ENCODE assay signal across 1 cellular context in genomic region chr12:4562034-4562657, GRCh38.
TF ChIP-seq lines count a peak whose summit lies in the region.

TSS of gene DYRK4 (plus strand) at chr12:4562208. CDS start at chr12:4562246, 38 bp downstream.

TF ChIP-seq in HepG2, 621 proteins besides CTCF, POLR2A, EP300 and RAD21 (continued from another document):
- no peak for TF ChIP-seq ZHX1 (CRISPR knock-in tag; IDR thresholded peaks at IDR 0.05; ENCODE audit: low read depth)
- no peak for TF ChIP-seq ZNF577 (CRISPR knock-in tag; IDR thresholded peaks at IDR 0.05; ENCODE audit: borderline replicate concordance, low read depth)
- no peak for TF ChIP-seq NR3C1 (CRISPR knock-in tag; IDR thresholded peaks at IDR 0.05)
- TF ChIP-seq NCOA1 (CRISPR knock-in tag; IDR thresholded peaks at IDR 0.05) = no peak
- no peak for TF ChIP-seq ZNF615 (CRISPR knock-in tag; IDR thresholded peaks at IDR 0.05; ENCODE audit: borderline replicate concordance)
- TF ChIP-seq ISL2 (CRISPR knock-in tag; IDR thresholded peaks at IDR 0.05) = no peak
- TF ChIP-seq THAP9 (CRISPR knock-in tag; IDR thresholded peaks at IDR 0.05; ENCODE audit: borderline replicate concordance) = no peak
- 0 out of 2 replicates have a peak, but pooled peaks have one; percentile 26 for TF ChIP-seq ZBTB2 (CRISPR knock-in tag; IDR thresholded peaks at IDR 0.05; ENCODE audit: low read depth)
- TF ChIP-seq MXD3 (CRISPR knock-in tag; IDR thresholded peaks at IDR 0.05) = 0 out of 2 replicates have a peak, but pooled peaks have one; percentile 47
- 0 out of 2 replicates have a peak, but pooled peaks have one; percentile 16 for TF ChIP-seq ZSCAN31 (CRISPR knock-in tag; IDR thresholded peaks at IDR 0.05; ENCODE audit: low read depth)
- peak; percentile 61; the same call in 1 of the 2 replicates for TF ChIP-seq ZNF501 (CRISPR knock-in tag; IDR thresholded peaks at IDR 0.05)
- TF ChIP-seq SP2 (CRISPR knock-in tag; IDR thresholded peaks at IDR 0.05) = no peak
- TF ChIP-seq TCF7 (IDR thresholded peaks at IDR 0.05; ENCODE audit: low read depth) = no peak
- TF ChIP-seq ZBED4 (CRISPR knock-in tag; IDR thresholded peaks at IDR 0.05; ENCODE audit: borderline replicate concordance) = no peak
- TF ChIP-seq ZFYVE20 (CRISPR knock-in tag; IDR thresholded peaks at IDR 0.05; ENCODE audit: borderline replicate concordance, low read depth) = 0 out of 2 replicates have a peak, but pooled peaks have one; percentile 45
- TF ChIP-seq SAFB2 (CRISPR knock-in tag; IDR thresholded peaks at IDR 0.05; ENCODE audit: borderline replicate concordance, low read depth) = 0 out of 2 replicates have a peak, but pooled peaks have one; percentile 66
- TF ChIP-seq SPEN (CRISPR knock-in tag; IDR thresholded peaks at IDR 0.05; ENCODE audit: low read depth) = peak; percentile 59; the same call in 1 of the 2 replicates
- peak; percentile 50; the same call in 1 of the 2 replicates for TF ChIP-seq ZNF792 (CRISPR knock-in tag; IDR thresholded peaks at IDR 0.05)
- TF ChIP-seq MXD4 (CRISPR knock-in tag; IDR thresholded peaks at IDR 0.05) = 0 out of 2 replicates have a peak, but pooled peaks have one; percentile 46
- TF ChIP-seq ZBTB3 (CRISPR knock-in tag; IDR thresholded peaks at IDR 0.05; ENCODE audit: borderline replicate concordance, low read depth) = no peak
- TF ChIP-seq FOXO4 (CRISPR knock-in tag; conservative IDR thresholded peaks at IDR 0.05) = 0 out of 2 replicates have a peak, but pooled peaks have one; percentile 59
- TF ChIP-seq RXRA (CRISPR knock-in tag; IDR thresholded peaks at IDR 0.05) = 0 out of 2 replicates have a peak, but pooled peaks have one; percentile 26
- TF ChIP-seq ETV6 (CRISPR knock-in tag; conservative IDR thresholded peaks at IDR 0.05) = no peak
- no peak for TF ChIP-seq FOXM1 (CRISPR knock-in tag; IDR thresholded peaks at IDR 0.05)
- no peak for TF ChIP-seq CEBPG (CRISPR knock-in tag; IDR thresholded peaks at IDR 0.05)
- TF ChIP-seq RBM22 (optimal IDR thresholded peaks at IDR 0.05; ENCODE audit: low read length) = peak; percentile 68
- TF ChIP-seq NR2C2 (CRISPR knock-in tag; IDR thresholded peaks at IDR 0.05; ENCODE audit: borderline replicate concordance) = 0 out of 2 replicates have a peak, but pooled peaks have one; percentile 25
- no peak for TF ChIP-seq HOXA9 (CRISPR knock-in tag; IDR thresholded peaks at IDR 0.05; ENCODE audit: borderline replicate concordance)
- 0 out of 2 replicates have a peak, but pooled peaks have one; percentile 43 for TF ChIP-seq LBX2 (CRISPR knock-in tag; IDR thresholded peaks at IDR 0.05; ENCODE audit: borderline replicate concordance)
- TF ChIP-seq ZNF292 (CRISPR knock-in tag; IDR thresholded peaks at IDR 0.05; ENCODE audit: borderline replicate concordance, low read depth) = peak; percentile 60; the same call in 1 of the 2 replicates
- TF ChIP-seq MLLT10 (CRISPR knock-in tag; IDR thresholded peaks at IDR 0.05) = no peak
- TF ChIP-seq ZNF572 (CRISPR knock-in tag; IDR thresholded peaks at IDR 0.05) = 0 out of 2 replicates have a peak, but pooled peaks have one; percentile 22
- peak; percentile 48; the same call in 1 of the 2 replicates for TF ChIP-seq ZFP91 (CRISPR knock-in tag; IDR thresholded peaks at IDR 0.05; ENCODE audit: borderline replicate concordance)
- TF ChIP-seq HDAC1 (CRISPR knock-in tag; IDR thresholded peaks at IDR 0.05) = no peak
- peak; percentile 54 for TF ChIP-seq ZNF781 (CRISPR knock-in tag; IDR thresholded peaks at IDR 0.05; ENCODE audit: borderline replicate concordance, not compliant biosample characterization)
